25 cellular contexts compared by ENCODE assay signal in genomic region chr4:129672941-129673340, GRCh38.
"Had no signal": no experiment of that assay in that cellular context is flagged by ENCODE, and none has a peak within 500 bp of the region (broad histone marks: within the 10 kb centered on the region; RNA-seq: fewer than 3 reads in every experiment).

No MANE protein-coding gene starts in this region.

- H3K4me1 Mint-ChIP-seq: activated naive CD8-positive, alpha-beta T cell treated with anti-CD3 and anti-CD28 coated beads, Interleukin-2, amount 50 U/mL, for 24 hours; immature natural killer cell; stimulated activated memory B cell treated with anti-CD40 and anti-IgM and Interleukin-4, amounts not matched to agents 10 μg/mL and 1 μg/mL and 100 μg/mL, for 72 hours had no signal

- DNase-seq: activated CD4-positive, alpha-beta memory T cell treated with anti-CD3 and anti-CD28 coated beads for 36 hours; activated CD4-positive, alpha-beta T cell treated with anti-CD3 and anti-CD28 coated beads for 4 hours; activated CD4-positive, CD25-positive, alpha-beta regulatory T cell; activated effector memory CD4-positive, alpha-beta T cell treated with anti-CD3 and anti-CD28 coated beads, Interleukin-2, amount 50 U/mL, for 16 hours; activated naive CD4-positive, alpha-beta T cell treated with anti-CD3 and anti-CD28 coated beads, Interleukin-2, amount 50 U/mL, for 16 hours; activated naive CD8-positive, alpha-beta T cell treated with anti-CD3 and anti-CD28 coated beads, Interleukin-2, amount 50 U/mL, for 24 hours; activated T-cell treated with anti-CD3 and anti-CD28 coated beads for 4 hours; anterior cingulate cortex; body of pancreas; foreskin melanocyte; immature natural killer cell; lower lobe of right lung; mesendoderm; mucosa of descending colon; nephron progenitor cell; occipital lobe; sigmoid colon; stimulated activated CD4-positive, alpha-beta T cell treated with anti-CD3 and anti-CD28 coated beads, Interleukin-15, amount 100 ng/mL, for 24 hours; T1000; upper lobe of left lung had no signal

- H3K36me3 Mint-ChIP-seq: activated CD4-positive, alpha-beta memory T cell treated with anti-CD3 and anti-CD28 coated beads for 36 hours; immature natural killer cell; stimulated activated memory B cell treated with anti-CD40 and anti-IgM and Interleukin-4, amounts not matched to agents 10 μg/mL and 1 μg/mL and 100 μg/mL, for 72 hours had no signal

- H3K4me3 ChIP-seq: body of pancreas, cardiac muscle cell, hepatocyte, lower lobe of right lung, mucosa of descending colon, sigmoid colon, smooth muscle cell, upper lobe of left lung had no signal

- H3K27ac ChIP-seq: body of pancreas, cardiac muscle cell, hepatocyte, lower lobe of right lung, sigmoid colon, upper lobe of left lung had no signal

- H3K27me3 Mint-ChIP-seq: activated CD4-positive, alpha-beta memory T cell treated with anti-CD3 and anti-CD28 coated beads for 36 hours; activated naive CD8-positive, alpha-beta T cell treated with anti-CD3 and anti-CD28 coated beads, Interleukin-2, amount 50 U/mL, for 24 hours; stimulated activated memory B cell treated with anti-CD40 and anti-IgM and Interleukin-4, amounts not matched to agents 10 μg/mL and 1 μg/mL and 100 μg/mL, for 72 hours had no signal

- H3K27ac Mint-ChIP-seq: activated CD4-positive, alpha-beta memory T cell treated with anti-CD3 and anti-CD28 coated beads for 36 hours; activated naive CD8-positive, alpha-beta T cell treated with anti-CD3 and anti-CD28 coated beads, Interleukin-2, amount 50 U/mL, for 24 hours; immature natural killer cell; nephron progenitor cell; stimulated activated memory B cell treated with anti-CD40 and anti-IgM and Interleukin-4, amounts not matched to agents 10 μg/mL and 1 μg/mL and 100 μg/mL, for 72 hours; T-helper 1 cell treated with Interleukin-12 subunit alpha and Interleukin-12 subunit beta and Interleukin-4 antibody, amounts not matched to agents 30 μg/mL and 1 μg/mL, for 36 hours had no signal

- H3K4me1 ChIP-seq: body of pancreas, lower lobe of right lung, sigmoid colon, upper lobe of left lung had no signal

- H3K9me3 ChIP-seq: lower lobe of right lung, mucosa of descending colon, sigmoid colon had no signal

- H3K27me3 ChIP-seq: body of pancreas, cardiac muscle cell, hepatocyte, sigmoid colon, upper lobe of left lung had no signal

- H3K4me3 Mint-ChIP-seq: activated CD4-positive, alpha-beta memory T cell treated with anti-CD3 and anti-CD28 coated beads for 36 hours; activated naive CD8-positive, alpha-beta T cell treated with anti-CD3 and anti-CD28 coated beads, Interleukin-2, amount 50 U/mL, for 24 hours; immature natural killer cell; nephron progenitor cell; stimulated activated memory B cell treated with anti-CD40 and anti-IgM and Interleukin-4, amounts not matched to agents 10 μg/mL and 1 μg/mL and 100 μg/mL, for 72 hours; T-helper 1 cell treated with Interleukin-12 subunit alpha and Interleukin-12 subunit beta and Interleukin-4 antibody, amounts not matched to agents 30 μg/mL and 1 μg/mL, for 36 hours had no signal

- H3K9me3 Mint-ChIP-seq: activated naive CD8-positive, alpha-beta T cell treated with anti-CD3 and anti-CD28 coated beads, Interleukin-2, amount 50 U/mL, for 24 hours; T-helper 1 cell treated with Interleukin-12 subunit alpha and Interleukin-12 subunit beta and Interleukin-4 antibody, amounts not matched to agents 30 μg/mL and 1 μg/mL, for 36 hours had no signal

- H3K36me3 ChIP-seq: cardiac muscle cell, lower lobe of right lung, sigmoid colon, upper lobe of left lung had no signal
